26 cellular contexts compared by ENCODE assay signal in genomic region chr5:168796840-168797548, GRCh38.
DNase-seq lines count a peak whose midpoint lies in the region; ATAC-seq and TF ChIP-seq lines count a peak whose summit lies in the region.
"Had no signal": no experiment of that assay in that cellular context is flagged by ENCODE, and none has a peak within 500 bp of the region (broad histone marks: within the 10 kb centered on the region; RNA-seq: fewer than 3 reads in every experiment).

No MANE protein-coding gene starts in this region.

- H3K36me3 Mint-ChIP-seq in brain = no peaks in the 10 kb centered on the region
- peaks cover 27% of the 10 kb centered on the region for H3K36me3 Mint-ChIP-seq in nephron (ENCODE audit: low read depth)
- H3K36me3 Mint-ChIP-seq: activated CD8-positive, alpha-beta memory T cell treated with anti-CD3 and anti-CD28 coated beads, Interleukin-2, amount 10 ng/mL, durations not matched to agents 7 days and 5 days had no signal

- H3K27ac Mint-ChIP-seq in brain (peak overlapping the region in 3 of 5 experiments; percentile 23 to 91 (median 71)), nephron (peak overlapping the region in 2 of 3 experiments; percentile 24 to 64)
- H3K27ac Mint-ChIP-seq: activated CD8-positive, alpha-beta memory T cell treated with anti-CD3 and anti-CD28 coated beads, Interleukin-2, amount 10 ng/mL, durations not matched to agents 7 days and 5 days had no signal

- no peaks in the 10 kb centered on the region for H3K36me3 ChIP-seq in Loucy (ENCODE audit: insufficient read depth, low read length)
- H3K36me3 ChIP-seq: brain microvascular endothelial cell, Peyer's patch, right atrium auricular region, spleen, suprapubic skin, uterus had no signal

- H3K4me2 ChIP-seq in Loucy (ENCODE audit: low read depth, low read length, poor library complexity, severe bottlenecking) = peak overlapping the region; percentile 56

- no peaks in the 10 kb centered on the region for H3K9me3 Mint-ChIP-seq in brain
- no peaks in the 10 kb centered on the region for H3K9me3 Mint-ChIP-seq in nephron

- H3F3A ChIP-seq in Loucy (ENCODE audit: low read depth) = no peaks in the 10 kb centered on the region

- H3K27me3 ChIP-seq in Loucy (ENCODE audit: insufficient read depth, low read length, poor library complexity, severe bottlenecking) = no peaks in the 10 kb centered on the region
- H3K27me3 ChIP-seq: brain microvascular endothelial cell, Peyer's patch, right atrium auricular region, spleen, suprapubic skin, uterus had no signal

- H3K4me1 ChIP-seq in Loucy (ENCODE audit: insufficient read depth, low read length, poor library complexity, severe bottlenecking) = peaks cover 68% of the 10 kb centered on the region
- H3K4me1 ChIP-seq: Peyer's patch, spleen, uterus had no signal

- peak overlapping the region in 1 of 5 experiments; percentile 14 for H3K4me3 Mint-ChIP-seq in brain
- H3K4me3 Mint-ChIP-seq in nephron = no peak overlapping the region
- H3K4me3 Mint-ChIP-seq: activated CD8-positive, alpha-beta memory T cell treated with anti-CD3 and anti-CD28 coated beads, Interleukin-2, amount 10 ng/mL, durations not matched to agents 7 days and 5 days had no signal

- H3K4me1 Mint-ChIP-seq in brain = peaks cover 81% of the 10 kb centered on the region
- peaks cover 44% of the 10 kb centered on the region for H3K4me1 Mint-ChIP-seq in nephron

- H3K9me3 ChIP-seq in Loucy (ENCODE audit: insufficient read depth, low read depth, low read length) = no peaks in the 10 kb centered on the region
- H3K9me3 ChIP-seq: Peyer's patch, right atrium auricular region, spleen, suprapubic skin, uterus had no signal

- H3K9ac ChIP-seq in Loucy (ENCODE audit: low read depth, low read length, poor library complexity, severe bottlenecking) = peak overlapping the region; percentile 62

- no peaks in the 10 kb centered on the region for H3K79me2 ChIP-seq in Loucy (ENCODE audit: insufficient read depth, low read length)

- peaks cover 11% of the 10 kb centered on the region for H3K27me3 Mint-ChIP-seq in brain
- H3K27me3 Mint-ChIP-seq in nephron (ENCODE audit: low read depth) = peaks cover 9% of the 10 kb centered on the region

- ATAC-seq in HG02623 (IDR thresholded peaks at IDR 0.05; ENCODE audit: unreplicated experiment) = no peak
- no peak for ATAC-seq in HG03520 (IDR thresholded peaks at IDR 0.05; ENCODE audit: unreplicated experiment)
- ATAC-seq in HG02870 (IDR thresholded peaks at IDR 0.05; ENCODE audit: unreplicated experiment) = no peak
- ATAC-seq: activated CD8-positive, alpha-beta memory T cell treated with anti-CD3 and anti-CD28 coated beads, Interleukin-2, amount 10 ng/mL, durations not matched to agents 7 days and 5 days had no signal

- H3K4me3 ChIP-seq in Loucy (ENCODE audit: low read length, poor library complexity, severe bottlenecking) = no peak overlapping the region
- H3K4me3 ChIP-seq: lung, Peyer's patch, right atrium auricular region, spleen, suprapubic skin, uterus had no signal

- H3K9me2 ChIP-seq in Loucy (replicated peaks; ENCODE audit: low read depth, low read length) = no peaks in the 10 kb centered on the region

- no peak overlapping the region for H2AFZ ChIP-seq in Loucy (ENCODE audit: low read length)

- H4K20me1 ChIP-seq in Loucy (ENCODE audit: insufficient read depth, low read length, poor library complexity, severe bottlenecking) = no peaks in the 10 kb centered on the region

- TF ChIP-seq CTCF in Loucy (conservative IDR thresholded peaks at IDR 0.05; ENCODE audit: low read length) (no peak), brain (conservative IDR thresholded peaks at IDR 0.05) (peak in 1 of 2 experiments; percentile 23), nephron (IDR thresholded peaks at IDR 0.05; ENCODE audit: unreplicated experiment in 3 of 3) (no peak)

- peak; percentile 64 for DNase-seq in retina
- DNase-seq: activated CD8-positive, alpha-beta memory T cell treated with anti-CD3 and anti-CD28 coated beads, Interleukin-2, amount 10 ng/mL, durations not matched to agents 7 days and 5 days; activated naive CD4-positive, alpha-beta T cell; activated T-cell treated with anti-CD3 and anti-CD28 coated beads, Interleukin-2, amount 50 U/mL, for 48 hours; brain microvascular endothelial cell; Calu3; DMS79 treated with DMSO at 0.1 percent for 48 hours; HCEC 1CT; Karpas-422; kidney glomerular epithelial cell; NCI-H2171 treated with DMSO at 0.1 percent for 48 hours; NCI-H526; Peyer's patch; SHP77 treated with DMSO at 0.1 percent for 48 hours; spleen; T1000; uterus had no signal
